ENCODE assay signal across 2 cellular contexts in genomic region chr1:153513023-153513422, GRCh38.
TF ChIP-seq lines count a peak whose summit lies in the region.

No MANE protein-coding gene starts in this region.

TF ChIP-seq in HEK293, 187 proteins besides CTCF, POLR2A, EP300 and RAD21:
- no peak for TF ChIP-seq ZNF501 (tag by site-specific recombination; IDR thresholded peaks at IDR 0.05)
- TF ChIP-seq ZNF280D (tag by site-specific recombination; IDR thresholded peaks at IDR 0.05) = no peak

TF ChIP-seq in HepG2, 621 proteins besides CTCF, POLR2A, EP300 and RAD21:
- no peak for TF ChIP-seq NKX3-1 (CRISPR knock-in tag; IDR thresholded peaks at IDR 0.05)
- TF ChIP-seq HNF4G (IDR thresholded peaks at IDR 0.05; ENCODE audit: borderline replicate concordance, low read depth, low read length) = no peak
- no peak for TF ChIP-seq HNF4G (CRISPR knock-in tag; IDR thresholded peaks at IDR 0.05; ENCODE audit: borderline replicate concordance, low read depth)
- TF ChIP-seq TEAD3 (CRISPR knock-in tag; optimal IDR thresholded peaks at IDR 0.05; ENCODE audit: borderline replicate concordance) = no peak
- TF ChIP-seq CHD4 (IDR thresholded peaks at IDR 0.05; ENCODE audit: borderline replicate concordance, low read length) = no peak
- no peak for TF ChIP-seq ZNF17 (CRISPR knock-in tag; IDR thresholded peaks at IDR 0.05)
- TF ChIP-seq CHCHD3 (CRISPR knock-in tag; IDR thresholded peaks at IDR 0.05) = no peak
- no peak for TF ChIP-seq NFAT5 (CRISPR knock-in tag; IDR thresholded peaks at IDR 0.05)
